In the genomic region with DNA sequence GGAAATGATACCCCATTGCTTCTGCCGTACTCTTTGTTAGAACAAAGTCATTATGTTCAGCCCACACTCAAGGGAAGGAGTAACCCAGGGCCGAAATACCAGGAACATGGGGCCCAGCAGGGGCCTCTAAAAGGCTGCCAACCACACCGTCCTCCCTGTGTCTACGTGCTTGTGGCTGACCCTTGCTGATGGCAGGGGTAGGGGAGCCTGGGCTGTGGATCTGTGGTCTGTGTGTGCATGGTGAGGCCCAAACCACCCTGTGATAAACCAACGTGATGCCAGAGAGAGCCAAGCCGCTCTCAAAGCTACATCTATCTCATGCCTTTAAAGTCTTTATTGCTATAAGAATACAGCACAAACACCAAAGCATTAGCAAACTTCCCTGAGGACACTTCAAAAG, we compare ENCODE assay signal across 29 cellular contexts.
"Had no signal": no experiment of that assay in that cellular context is flagged by ENCODE, and none has a peak within 500 bp of the region (broad histone marks: within the 10 kb centered on the region; RNA-seq: fewer than 3 reads in every experiment).

No MANE protein-coding gene starts in this region.

- H3K27ac ChIP-seq: heart left ventricle, left lung, lower lobe of right lung, neural progenitor cell, pancreas, psoas muscle, right lobe of liver, stomach, testis, thyroid gland, transverse colon, upper lobe of left lung, vagina had no signal

- H3K36me3 ChIP-seq: heart left ventricle, left lung, lower lobe of right lung, neural progenitor cell, pancreas, right lobe of liver, stomach, thyroid gland, transverse colon, upper lobe of left lung, vagina had no signal

- H3K9me3 Mint-ChIP-seq: immature natural killer cell; naive thymus-derived CD8-positive, alpha-beta T cell; nephron progenitor cell; neural progenitor cell; stimulated activated naive B cell treated with anti-CD40 and anti-IgM and Interleukin-4, amounts not matched to agents 10 μg/mL and 1 μg/mL and 100 μg/mL, for 72 hours had no signal

- H3K27ac Mint-ChIP-seq: immature natural killer cell; naive thymus-derived CD8-positive, alpha-beta T cell; stimulated activated naive B cell treated with anti-CD40 and anti-IgM and Interleukin-4, amounts not matched to agents 10 μg/mL and 1 μg/mL and 100 μg/mL, for 72 hours had no signal

- H3K4me3 Mint-ChIP-seq: immature natural killer cell; naive thymus-derived CD8-positive, alpha-beta T cell; nephron progenitor cell; neural progenitor cell; stimulated activated naive B cell treated with anti-CD40 and anti-IgM and Interleukin-4, amounts not matched to agents 10 μg/mL and 1 μg/mL and 100 μg/mL, for 72 hours had no signal

- DNase-seq: hypothalamus; immature natural killer cell; left colon; left lung; lower lobe of right lung; mammary epithelial cell; mesendoderm; midbrain; mucosa of descending colon; naive thymus-derived CD8-positive, alpha-beta T cell; nephron progenitor cell; pancreas; stimulated activated CD4-positive, alpha-beta T cell treated with anti-CD3 and anti-CD28 coated beads, Interleukin-12 subunit alpha, Interleukin-12 subunit beta, amount 100 ng/mL, for 4 hours; stimulated activated CD4-positive, alpha-beta T cell treated with anti-CD3 and anti-CD28 coated beads, Interleukin-15, amount 100 ng/mL, for 24 hours; stimulated activated CD4-positive, alpha-beta T cell treated with anti-CD3 and anti-CD28 coated beads, Interleukin-2, amount 100 ng/mL, for 24 hours; stimulated activated CD4-positive, alpha-beta T cell treated with anti-CD3 and anti-CD28 coated beads, Interleukin-4, amount 100 ng/mL, for 1 hour; stimulated activated naive B cell treated with anti-CD40 and anti-IgM and Interleukin-4, amounts not matched to agents 10 μg/mL and 1 μg/mL and 100 μg/mL, for 72 hours; stimulated activated naive CD8-positive, alpha-beta T cell treated with anti-CD3 and anti-CD28 coated beads, Interleukin-15, Interleukin-2, amounts not matched to agents 100 U/mL and 50 U/mL, for 24 hours; stomach; testis; thyroid gland; transverse colon; upper lobe of left lung had no signal

- H2AFZ ChIP-seq: neural progenitor cell had no signal

- H3K36me3 Mint-ChIP-seq: immature natural killer cell; naive thymus-derived CD8-positive, alpha-beta T cell; neural progenitor cell; stimulated activated naive B cell treated with anti-CD40 and anti-IgM and Interleukin-4, amounts not matched to agents 10 μg/mL and 1 μg/mL and 100 μg/mL, for 72 hours had no signal

- H3K4me1 ChIP-seq: pancreas, psoas muscle had no signal

- H3K4me1 Mint-ChIP-seq: immature natural killer cell; stimulated activated naive B cell treated with anti-CD40 and anti-IgM and Interleukin-4, amounts not matched to agents 10 μg/mL and 1 μg/mL and 100 μg/mL, for 72 hours had no signal

- H3K9ac ChIP-seq: neural progenitor cell had no signal

- H3K4me3 ChIP-seq: heart left ventricle, left lung, lower lobe of right lung, mucosa of descending colon, neural progenitor cell, pancreas, psoas muscle, right lobe of liver, smooth muscle cell, stomach, testis, thyroid gland, transverse colon, upper lobe of left lung, vagina had no signal

- H3K4me2 ChIP-seq: neural progenitor cell, smooth muscle cell had no signal

- H3K9me3 ChIP-seq: heart left ventricle, left lung, lower lobe of right lung, mucosa of descending colon, pancreas, psoas muscle, right lobe of liver, stomach, testis, thyroid gland, transverse colon, upper lobe of left lung, vagina had no signal

- H3K27me3 ChIP-seq: left lung, neural progenitor cell, pancreas, right lobe of liver, testis, thyroid gland, transverse colon, upper lobe of left lung, vagina had no signal
